16 cellular contexts compared by ENCODE assay signal in genomic region chr1:53246261-53247134, GRCh38. TPM values are rescaled to one million over a fixed set of nuclear protein-coding genes. Genes with fewer than 3 reads are reported as not detected.
A peak's percentile ranks its signal among the peaks of the same experiment; 100 is the strongest.
DNase-seq lines count a peak whose midpoint lies in the region; ATAC-seq, FAIRE-seq and TF ChIP-seq lines count a peak whose summit lies in the region.
"Had no signal": no experiment of that assay in that cellular context is flagged by ENCODE, and none has a peak within 500 bp of the region (broad histone marks: within the 10 kb centered on the region; RNA-seq: fewer than 3 reads in every experiment).

No MANE protein-coding gene starts in this region.

- no peak overlapping the region for H3K4me3 ChIP-seq in HepG2 (replicated peaks in 1 of 3; ENCODE audit: insufficient read depth in 1 of 3, low read depth in 2 of 3, low read length in 3 of 3)
- no peak overlapping the region for H3K4me3 ChIP-seq in right lobe of liver
- no peak overlapping the region for H3K4me3 ChIP-seq in OCI-LY3 (ENCODE audit: low read length)
- H3K4me3 ChIP-seq in fibroblast of mammary gland (ENCODE audit: control insufficient read depth, low read depth, low read length): no peak overlapping the region

- no peak overlapping the region for H3K9ac ChIP-seq in HepG2 (ENCODE audit: insufficient read depth, low read depth, low read length)
- no peak overlapping the region for H3K9ac ChIP-seq in OCI-LY3 (ENCODE audit: low read length)

- peak; percentile 32 for FAIRE-seq in HepG2 (lab: Jason Lieb, UNC)

- H3K9me3 ChIP-seq in HepG2 (ENCODE audit: low read length) (no peaks in the 10 kb centered on the region), right lobe of liver (no peaks in the 10 kb centered on the region), OCI-LY3 (ENCODE audit: insufficient read depth, low read length) (no peaks in the 10 kb centered on the region)

- H2AFZ ChIP-seq in HepG2 (ENCODE audit: low read length) (no peak overlapping the region), OCI-LY3 (ENCODE audit: low read depth, low read length) (no peak overlapping the region)

- WGBS in HepG2 (ENCODE audit: low lambda C conversion rate): 71% methylated on average over 4 of the region's 4 CpGs
- WGBS in right lobe of liver (ENCODE audit: insufficient coverage, low coverage, low lambda C conversion rate, missing lambda C conversion rate): 82% methylated on average over 4 of the region's 4 CpGs

- H3K79me2 ChIP-seq in HepG2 (ENCODE audit: insufficient read depth, low read length) (no peaks in the 10 kb centered on the region), OCI-LY3 (ENCODE audit: low read length) (no peaks in the 10 kb centered on the region)

- TF ChIP-seq RAD21 in HepG2 (CRISPR knock-in tag; IDR thresholded peaks at IDR 0.05): no peak

- TF ChIP-seq POLR2A in HepG2 (IDR thresholded peaks at IDR 0.05; ENCODE audit: insufficient read depth in 1 of 2, low read depth in 2 of 2, low read length in 2 of 2) (no peak), right lobe of liver (IDR thresholded peaks at IDR 0.05) (no peak)

- H3K4me2 ChIP-seq in HepG2 (ENCODE audit: low read depth, low read length) (no peak overlapping the region), OCI-LY3 (ENCODE audit: low read length) (no peak overlapping the region)

- POLR2A ChIA-PET in HepG2 (lab: Yijun Ruan, JAX): no interaction called here

- DNase-seq in HepG2 (ENCODE audit: low spot score) (no peak), right lobe of liver (no peak), fibroblast of mammary gland (ENCODE audit: low read depth) (peak; percentile 24), NCI-H146 treated with DMSO at 0.1 percent for 48 hours (lab: John Stamatoyannopoulos, UW; ENCODE audit: unreplicated experiment) (no peak), COLO668 (lab: John Stamatoyannopoulos, UW; ENCODE audit: unreplicated experiment) (no peak)
- DNase-seq in stimulated activated naive CD4-positive, alpha-beta T cell (lab: John Stamatoyannopoulos, UW): no peak
- DNase-seq: activated CD4-positive, alpha-beta T cell treated with anti-CD3 and anti-CD28 coated beads, Interleukin-2, amount 50 U/mL, for 1 hour; activated naive CD8-positive, alpha-beta T cell treated with anti-CD3 and anti-CD28 coated beads, Interleukin-2, amount 10 ng/mL, durations not matched to agents 7 days and 5 days; activated T-cell treated with anti-CD3 and anti-CD28 coated beads, Interleukin-2, amount 50 U/mL, for 1 hour; mammary epithelial cell; NCI-H1092 treated with DMSO at 0.1 percent for 48 hours; NCI-H774; stimulated activated CD4-positive, alpha-beta T cell treated with anti-CD3 and anti-CD28 coated beads, Interleukin-15, amount 100 ng/mL, for 24 hours; stimulated activated naive CD8-positive, alpha-beta T cell treated with anti-CD3 and anti-CD28 coated beads, Interleukin-15, Interleukin-2, amounts not matched to agents 100 U/mL and 50 U/mL, for 24 hours had no signal

- intact Hi-C loops in HepG2 (cut with micrococcal nuclease; ENCODE audit: unreplicated experiment): no loop called here
- intact Hi-C loops in right lobe of liver (cut with DNase I): no loop called here

- no peaks in the 10 kb centered on the region for H4K20me1 ChIP-seq in HepG2 (ENCODE audit: insufficient read depth, low read length)
- no peaks in the 10 kb centered on the region for H4K20me1 ChIP-seq in OCI-LY3 (ENCODE audit: insufficient read depth, low read length)

- no peak for TF ChIP-seq EP300 in HepG2 (IDR thresholded peaks at IDR 0.05; ENCODE audit: low read depth in 2 of 2, low read length in 2 of 2)
- TF ChIP-seq EP300 in HepG2 (CRISPR knock-in tag; IDR thresholded peaks at IDR 0.05; ENCODE audit: borderline replicate concordance): no peak

- H3K27ac ChIP-seq in HepG2 (ENCODE audit: extremely low read length, insufficient read depth, low read length) (no peak overlapping the region), right lobe of liver (no peak overlapping the region), OCI-LY3 (ENCODE audit: low read length) (peak overlapping the region; percentile 14; the same call in 1 of the 2 replicates)

- BruUV-seq in HepG2 (replicated peaks; lab: Mats Ljungman, UMichigan): no TSS peak

- TF ChIP-seq CTCF in HepG2 (CRISPR knock-in tag; IDR thresholded peaks at IDR 0.05) (no peak), right lobe of liver (IDR thresholded peaks at IDR 0.05) (no peak), OCI-LY3 (IDR thresholded peaks at IDR 0.05; ENCODE audit: low read depth, low read length) (no peak), fibroblast of mammary gland (conservative IDR thresholded peaks at IDR 0.05; ENCODE audit: control insufficient read depth, insufficient read depth, low read depth, low read length) (no peak)

- ATAC-seq in HepG2: no peak
- ATAC-seq in right lobe of liver: no peak
- no peak for ATAC-seq in GM18498 (IDR thresholded peaks at IDR 0.05; ENCODE audit: unreplicated experiment)
- ATAC-seq: stimulated activated naive CD8-positive, alpha-beta T cell treated with anti-CD3 and anti-CD28 coated beads, Interleukin-15, Interleukin-2, amounts not matched to agents 100 U/mL and 50 U/mL, for 24 hours had no signal

- in situ Hi-C loops in HepG2 (cut with HindIII; ENCODE audit: extremely low pct_ligation_motif_present, low pct_unique_long_range_greater_than_20kb): no loop called here

- H3K4me1 ChIP-seq in HepG2 (ENCODE audit: insufficient read depth, low read length) (no peaks in the 10 kb centered on the region), right lobe of liver (no peaks in the 10 kb centered on the region), OCI-LY3 (ENCODE audit: low read length) (peaks cover 5% of the 10 kb centered on the region)

- peaks cover 8 to 34% of the 10 kb centered on the region in 2 experiments; a peak in 4 of 5 replicates for H3K36me3 ChIP-seq in HepG2 (replicated peaks in 1 of 2; ENCODE audit: control insufficient read depth in 1 of 2, insufficient read depth in 2 of 2, low read length in 2 of 2)
- H3K36me3 ChIP-seq in right lobe of liver: no peaks in the 10 kb centered on the region
- H3K36me3 ChIP-seq in OCI-LY3 (replicated peaks; ENCODE audit: low read depth, low read length): peaks cover 30% of the 10 kb centered on the region

- H3K27me3 ChIP-seq in HepG2 (ENCODE audit: control insufficient read depth in 1 of 2, insufficient read depth in 2 of 2, low read length in 2 of 2) (no peaks in the 10 kb centered on the region), right lobe of liver (no peaks in the 10 kb centered on the region), OCI-LY3 (ENCODE audit: low read depth, low read length) (no peaks in the 10 kb centered on the region)

- CTCF ChIA-PET in HepG2 (lab: Yijun Ruan, JAX; ENCODE audit: low intra/inter-chr PET ratio, low total read pairs): no interaction called here

RNA-seq across cellular contexts. Expression of gene MAGOH, which starts 8.2 kb away (rescaled TPM):
- total RNA-seq in HepG2 (2016; rRNA removed; fragmentation: Illumina TruSeq; extraction: Trizol) (87.0 and 145 TPM in 2 replicates), right lobe of liver (10 to 100 TPM; 10.9 to 28.1 (median 19.4) TPM)
- 21.7 and 23.8 TPM in 2 replicates for total RNA-seq in HepG2 (2016; cell fraction: cytosol; rRNA removed; fragmentation: Illumina TruSeq; extraction: Trizol; ENCODE audit: low read depth)
- total RNA-seq in HepG2 (2016; cell fraction: insoluble cytoplasmic fraction; rRNA removed; fragmentation: Illumina TruSeq; extraction: Trizol): 94.7 and 147 TPM in 2 replicates
- total RNA-seq in HepG2 (2016; cell fraction: membrane; rRNA removed; fragmentation: Illumina TruSeq; extraction: Trizol): 19.6 and 26.4 TPM in 2 replicates
- total RNA-seq in HepG2 (2016; cell fraction: nucleus; rRNA removed; fragmentation: Illumina TruSeq; extraction: Trizol): 32.7 and 35.6 TPM in 2 replicates
- polyA plus RNA-seq in HepG2 (2011; rRNA removed): 22.9 and 24.1 TPM in 2 replicates
- 9.5 and 15.8 TPM in 2 replicates for polyA plus RNA-seq in HepG2 (2011; cell fraction: cytosol; rRNA removed)
- 3.3 and 4.0 TPM in 2 replicates for polyA plus RNA-seq in HepG2 (2011; cell fraction: nucleus; rRNA removed)
- polyA plus RNA-seq in HepG2 (2012): 66.7 and 95.1 TPM in 2 replicates
- 15.7 and 17.3 TPM in 2 replicates for polyA plus RNA-seq in HepG2 (2016; cell fraction: cytosol; fragmentation: Illumina TruSeq; extraction: Trizol; ENCODE audit: low read depth)
- 201 and 238 TPM in 2 replicates for polyA plus RNA-seq in HepG2 (2016; cell fraction: insoluble cytoplasmic fraction; fragmentation: Illumina TruSeq; extraction: Trizol; ENCODE audit: low read depth)
- 18.7 and 19.6 TPM in 2 replicates for polyA plus RNA-seq in HepG2 (2016; cell fraction: membrane; fragmentation: Illumina TruSeq; extraction: Trizol; ENCODE audit: low read depth)
- 61.2 and 72.1 TPM in 2 replicates for polyA plus RNA-seq in HepG2 (2016; cell fraction: nucleus; fragmentation: Illumina TruSeq; extraction: Trizol; ENCODE audit: insufficient read depth, low read depth)
- 17.7 and 28.8 TPM in 2 replicates for polyA minus RNA-seq in HepG2 (2011; rRNA and poly(A)+ RNA removed; ENCODE audit: low replicate concordance)
- 17.8 and 19.0 TPM in 2 replicates for polyA minus RNA-seq in HepG2 (2011; cell fraction: cytosol; rRNA and poly(A)+ RNA removed)
- polyA minus RNA-seq in HepG2 (2011; cell fraction: nucleus; rRNA and poly(A)+ RNA removed): 16.9 and 22.7 TPM in 2 replicates

RNA-seq across cellular contexts. Expression of gene CZIB, which starts 26.1 kb away (rescaled TPM):
- total RNA-seq in HepG2 (2016; rRNA removed; fragmentation: Illumina TruSeq; extraction: Trizol) (49.2 and 51.4 TPM in 2 replicates), right lobe of liver (10 to 100 TPM; 20.6 to 28.8 (median 24.2) TPM)
- total RNA-seq in HepG2 (2016; cell fraction: cytosol; rRNA removed; fragmentation: Illumina TruSeq; extraction: Trizol; ENCODE audit: low read depth): 16.0 and 17.6 TPM in 2 replicates
- 47.8 and 54.5 TPM in 2 replicates for total RNA-seq in HepG2 (2016; cell fraction: insoluble cytoplasmic fraction; rRNA removed; fragmentation: Illumina TruSeq; extraction: Trizol)
- total RNA-seq in HepG2 (2016; cell fraction: membrane; rRNA removed; fragmentation: Illumina TruSeq; extraction: Trizol): 20.0 and 23.7 TPM in 2 replicates
- total RNA-seq in HepG2 (2016; cell fraction: nucleus; rRNA removed; fragmentation: Illumina TruSeq; extraction: Trizol): 41.6 and 41.7 TPM in 2 replicates
- polyA plus RNA-seq in HepG2 (2011; rRNA removed): 64.8 and 67.0 TPM in 2 replicates
- polyA plus RNA-seq in HepG2 (2011; cell fraction: cytosol; rRNA removed): 40.5 and 42.1 TPM in 2 replicates
- polyA plus RNA-seq in HepG2 (2011; cell fraction: nucleus; rRNA removed): 98.1 and 112 TPM in 2 replicates
- polyA plus RNA-seq in HepG2 (2012): 46.9 and 52.9 TPM in 2 replicates
- 15.2 and 15.7 TPM in 2 replicates for polyA plus RNA-seq in HepG2 (2016; cell fraction: cytosol; fragmentation: Illumina TruSeq; extraction: Trizol; ENCODE audit: low read depth)
- polyA plus RNA-seq in HepG2 (2016; cell fraction: insoluble cytoplasmic fraction; fragmentation: Illumina TruSeq; extraction: Trizol; ENCODE audit: low read depth): 55.4 and 56.2 TPM in 2 replicates
- 20.1 and 20.5 TPM in 2 replicates for polyA plus RNA-seq in HepG2 (2016; cell fraction: membrane; fragmentation: Illumina TruSeq; extraction: Trizol; ENCODE audit: low read depth)
- 62.6 and 73.5 TPM in 2 replicates for polyA plus RNA-seq in HepG2 (2016; cell fraction: nucleus; fragmentation: Illumina TruSeq; extraction: Trizol; ENCODE audit: insufficient read depth, low read depth)
- polyA minus RNA-seq in HepG2 (2011; rRNA and poly(A)+ RNA removed; ENCODE audit: low replicate concordance): 24.9 and 31.3 TPM in 2 replicates
- 10.3 and 10.7 TPM in 2 replicates for polyA minus RNA-seq in HepG2 (2011; cell fraction: cytosol; rRNA and poly(A)+ RNA removed)
- polyA minus RNA-seq in HepG2 (2011; cell fraction: nucleus; rRNA and poly(A)+ RNA removed): 88.7 and 93.7 TPM in 2 replicates

RNA-seq across cellular contexts. Expression of gene CPT2, which starts 49.9 kb away (rescaled TPM):
- total RNA-seq in HepG2 (2016; rRNA removed; fragmentation: Illumina TruSeq; extraction: Trizol) (14.1 and 14.6 TPM in 2 replicates), right lobe of liver (100 to 1,000 TPM in 2 of 6 experiments, 10 to 100 TPM in 4; 37.6 to 108 (median 81.6) TPM)
- total RNA-seq in HepG2 (2016; cell fraction: cytosol; rRNA removed; fragmentation: Illumina TruSeq; extraction: Trizol; ENCODE audit: low read depth): 1.1 and 1.2 TPM in 2 replicates
- 13.1 and 14.0 TPM in 2 replicates for total RNA-seq in HepG2 (2016; cell fraction: insoluble cytoplasmic fraction; rRNA removed; fragmentation: Illumina TruSeq; extraction: Trizol)
- 3.0 and 3.7 TPM in 2 replicates for total RNA-seq in HepG2 (2016; cell fraction: membrane; rRNA removed; fragmentation: Illumina TruSeq; extraction: Trizol)
- 6.2 and 7.9 TPM in 2 replicates for total RNA-seq in HepG2 (2016; cell fraction: nucleus; rRNA removed; fragmentation: Illumina TruSeq; extraction: Trizol)
- 12.6 and 16.0 TPM in 2 replicates for polyA plus RNA-seq in HepG2 (2011; rRNA removed)
- polyA plus RNA-seq in HepG2 (2011; cell fraction: cytosol; rRNA removed): 12.6 and 14.8 TPM in 2 replicates
- polyA plus RNA-seq in HepG2 (2011; cell fraction: nucleus; rRNA removed): 5.6 and 7.7 TPM in 2 replicates
- 9.1 and 13.6 TPM in 2 replicates for polyA plus RNA-seq in HepG2 (2012)
- 1.0 and 1.2 TPM in 2 replicates for polyA plus RNA-seq in HepG2 (2016; cell fraction: cytosol; fragmentation: Illumina TruSeq; extraction: Trizol; ENCODE audit: low read depth)
- polyA plus RNA-seq in HepG2 (2016; cell fraction: insoluble cytoplasmic fraction; fragmentation: Illumina TruSeq; extraction: Trizol; ENCODE audit: low read depth): 15.4 and 15.6 TPM in 2 replicates
- 1.8 and 2.2 TPM in 2 replicates for polyA plus RNA-seq in HepG2 (2016; cell fraction: membrane; fragmentation: Illumina TruSeq; extraction: Trizol; ENCODE audit: low read depth)
- 9.0 and 10.7 TPM in 2 replicates for polyA plus RNA-seq in HepG2 (2016; cell fraction: nucleus; fragmentation: Illumina TruSeq; extraction: Trizol; ENCODE audit: insufficient read depth, low read depth)
- 13.9 and 25.3 TPM in 2 replicates for polyA minus RNA-seq in HepG2 (2011; rRNA and poly(A)+ RNA removed; ENCODE audit: low replicate concordance)
- polyA minus RNA-seq in HepG2 (2011; cell fraction: cytosol; rRNA and poly(A)+ RNA removed): 8.6 and 11.3 TPM in 2 replicates
- polyA minus RNA-seq in HepG2 (2011; cell fraction: nucleus; rRNA and poly(A)+ RNA removed): 7.3 and 12.7 TPM in 2 replicates
